In genomic region chr7:156928406-156928747, GRCh38 we compare ENCODE assay signal across 3 cellular contexts.
A peak's percentile ranks its signal among the peaks of the same experiment; 100 is the strongest.
TF ChIP-seq lines count a peak whose summit lies in the region.

No MANE protein-coding gene starts in this region.

TF ChIP-seq in liver, 16 proteins besides CTCF, POLR2A, EP300 and RAD21:
- no peak for TF ChIP-seq HNF4A (conservative IDR thresholded peaks at IDR 0.05)
- TF ChIP-seq JUND (IDR thresholded peaks at IDR 0.05): no peak
- TF ChIP-seq NR2F2 (IDR thresholded peaks at IDR 0.05): peak; percentile 15
TF ChIP-seq in liver: peak in this region for 1.

TF ChIP-seq in HepG2, 621 proteins besides CTCF, POLR2A, EP300 and RAD21:
- no peak for TF ChIP-seq ATF7-NPFF (CRISPR knock-in tag; IDR thresholded peaks at IDR 0.05; ENCODE audit: low read depth)
- no peak for TF ChIP-seq ZEB1 (IDR thresholded peaks at IDR 0.05; ENCODE audit: insufficient replicate concordance, low read depth)
- TF ChIP-seq HNRNPK (IDR thresholded peaks at IDR 0.05; ENCODE audit: low read depth, low read length, poor library complexity, severe bottlenecking): no peak
- TF ChIP-seq JUND (CRISPR knock-in tag; IDR thresholded peaks at IDR 0.05): no peak
- no peak for TF ChIP-seq TMF1 (CRISPR knock-in tag; IDR thresholded peaks at IDR 0.05; ENCODE audit: low read depth)
TF ChIP-seq in HepG2: peak in this region for 0.

TF ChIP-seq in WTC11, 78 proteins besides CTCF, POLR2A, EP300 and RAD21:
- TF ChIP-seq FOXP4 (CRISPR knock-in tag; IDR thresholded peaks at IDR 0.05): no peak
- no peak for TF ChIP-seq ARID4B (CRISPR knock-in tag; IDR thresholded peaks at IDR 0.05; ENCODE audit: borderline replicate concordance)
- TF ChIP-seq JAZF1 (CRISPR knock-in tag; IDR thresholded peaks at IDR 0.05): no peak
- no peak for TF ChIP-seq EMX1 (CRISPR knock-in tag; IDR thresholded peaks at IDR 0.05)
- TF ChIP-seq TCF7 (CRISPR knock-in tag; IDR thresholded peaks at IDR 0.05; ENCODE audit: low read depth): no peak
- no peak for TF ChIP-seq MAX (CRISPR knock-in tag; IDR thresholded peaks at IDR 0.05)
- no peak for TF ChIP-seq SOX15 (CRISPR knock-in tag; IDR thresholded peaks at IDR 0.05)
- no peak for TF ChIP-seq FOXJ3 (CRISPR knock-in tag; IDR thresholded peaks at IDR 0.05; ENCODE audit: borderline replicate concordance)
- no peak for TF ChIP-seq SMAD3 (CRISPR knock-in tag; IDR thresholded peaks at IDR 0.05; ENCODE audit: borderline replicate concordance)
- no peak for TF ChIP-seq ETV6 (CRISPR knock-in tag; IDR thresholded peaks at IDR 0.05)
- TF ChIP-seq CDX4 (CRISPR knock-in tag; IDR thresholded peaks at IDR 0.05; ENCODE audit: borderline replicate concordance): no peak
